ENCODE assay signal across 9 cellular contexts in genomic region chr19:19451429-19452240, GRCh38. TPM values are rescaled to one million over a fixed set of nuclear protein-coding genes. Genes with fewer than 3 reads are reported as not detected.
DNase-seq lines count a peak whose midpoint lies in the region; ATAC-seq and TF ChIP-seq lines count a peak whose summit lies in the region.
"Had no signal": no experiment of that assay in that cellular context is flagged by ENCODE, and none has a peak within 500 bp of the region (broad histone marks: within the 10 kb centered on the region; RNA-seq: fewer than 3 reads in every experiment).

No MANE protein-coding gene starts in this region.

- no peaks in the 10 kb centered on the region for H3K27me3 Mint-ChIP-seq in WTC11 (ENCODE audit: low read depth)

- H3K27ac ChIP-seq in BLaER1 treated with 17β-estradiol and CSF1 and Interleukin-3, amounts not matched to agents 10 nM and 100 nM, result peak overlapping the region in 7 of 11 experiments; percentile 4 to 52 (median 18); a peak in 7 of 22 replicates
- H3K27ac ChIP-seq in lower lobe of right lung, result peak overlapping the region; percentile 55
- H3K27ac ChIP-seq in vagina, result no peak overlapping the region

- no peak overlapping the region for H3K4me3 Mint-ChIP-seq in WTC11

- TF ChIP-seq POLR2A in vagina (IDR thresholded peaks at IDR 0.05), result no peak

- no peak overlapping the region for H3K4me3 ChIP-seq in BLaER1 treated with 17β-estradiol and CSF1 and Interleukin-3, amounts not matched to agents 10 nM and 100 nM
- no peak overlapping the region for H3K4me3 ChIP-seq in lower lobe of right lung
- H3K4me3 ChIP-seq in vagina, result no peak overlapping the region

- no peak for TF ChIP-seq CTCF in WTC11 (IDR thresholded peaks at IDR 0.05)
- TF ChIP-seq CTCF in lower lobe of right lung (IDR thresholded peaks at IDR 0.05), result no peak
- no peak for TF ChIP-seq CTCF in vagina (IDR thresholded peaks at IDR 0.05)

- no peaks in the 10 kb centered on the region for H3K36me3 Mint-ChIP-seq in WTC11

- peak overlapping the region; percentile 4 to 69 (median 48) for H3K4me2 ChIP-seq in BLaER1 treated with 17β-estradiol and CSF1 and Interleukin-3, amounts not matched to agents 10 nM and 100 nM

- H3K9me3 Mint-ChIP-seq in WTC11, result no peaks in the 10 kb centered on the region

- H4K20me1 ChIP-seq in BLaER1 treated with 17β-estradiol and CSF1 and Interleukin-3, amounts not matched to agents 10 nM and 100 nM, result peaks cover 92 to 100% (median 100%) of the 10 kb centered on the region in 11 experiments

- peaks cover 17 to 56% (median 46%) of the 10 kb centered on the region in 11 experiments; a peak in 21 of 22 replicates for H3K36me3 ChIP-seq in BLaER1 treated with 17β-estradiol and CSF1 and Interleukin-3, amounts not matched to agents 10 nM and 100 nM
- H3K36me3 ChIP-seq in lower lobe of right lung (peaks cover under 1% of the 10 kb centered on the region), vagina (no peaks in the 10 kb centered on the region)

- DNase-seq in WTC11 (ENCODE audit: low spot score), result no peak
- no peak for DNase-seq in lower lobe of right lung
- DNase-seq in NCI-H526 (lab: John Stamatoyannopoulos, UW), result no peak
- DNase-seq in NCI-H1436 (lab: John Stamatoyannopoulos, UW), result no peak
- DNase-seq in vagina (ENCODE audit: extremely low spot score in 2 of 2), result no peak
- DNase-seq: COR-L47 had no signal

- no peaks in the 10 kb centered on the region for H3K27me3 ChIP-seq in BLaER1 treated with 17β-estradiol and CSF1 and Interleukin-3, amounts not matched to agents 10 nM and 100 nM
- no peaks in the 10 kb centered on the region for H3K27me3 ChIP-seq in lower lobe of right lung (ENCODE audit: low read depth)
- no peaks in the 10 kb centered on the region for H3K27me3 ChIP-seq in vagina

- CTCF ChIA-PET in WTC11 (lab: Charles Lee), result no interaction called here

- intact Hi-C loops in lower lobe of right lung (cut with DNase I) (no loop called here), vagina (cut with DNase I) (no loop called here)

- peak overlapping the region in 3 of 11 experiments; percentile 23 to 39 (median 33); a peak in 4 of 22 replicates for H3K9ac ChIP-seq in BLaER1 treated with 17β-estradiol and CSF1 and Interleukin-3, amounts not matched to agents 10 nM and 100 nM

- peaks cover 34% of the 10 kb centered on the region for H3K4me1 Mint-ChIP-seq in WTC11

- H3K27ac Mint-ChIP-seq in WTC11, result peak overlapping the region; percentile 94

- ATAC-seq in GM19351 (IDR thresholded peaks at IDR 0.05; ENCODE audit: unreplicated experiment) (peak; percentile 69), WTC11 (no peak), lower lobe of right lung (peak; percentile 75 to 78), HG03460 (IDR thresholded peaks at IDR 0.05; ENCODE audit: unreplicated experiment) (no peak)

- peaks cover 68 to 93% (median 78%) of the 10 kb centered on the region in 10 experiments for H3K4me1 ChIP-seq in BLaER1 treated with 17β-estradiol and CSF1 and Interleukin-3, amounts not matched to agents 10 nM and 100 nM
- H3K4me1 ChIP-seq in lower lobe of right lung (peaks cover 52% of the 10 kb centered on the region), vagina (peaks cover 33% of the 10 kb centered on the region)

- POLR2A ChIA-PET in WTC11 (lab: Charles Lee), result interaction anchor here (1.2 kb wide), 1 partner anchor 24 kb away, joined by 4 read pairs; no protein-coding TSS in a partner anchor

- no peaks in the 10 kb centered on the region for H3K9me3 ChIP-seq in BLaER1 treated with 17β-estradiol and CSF1 and Interleukin-3, amounts not matched to agents 10 nM and 100 nM (replicated peaks in 1 of 11)
- H3K9me3 ChIP-seq in lower lobe of right lung, result no peaks in the 10 kb centered on the region
- H3K9me3 ChIP-seq in vagina, result no peaks in the 10 kb centered on the region

TF ChIP-seq in WTC11, 78 proteins besides CTCF, POLR2A, EP300 and RAD21 (continues in another document):
- TF ChIP-seq ATF3 (CRISPR knock-in tag; conservative IDR thresholded peaks at IDR 0.05) (no peak), GRHL2 (CRISPR knock-in tag; IDR thresholded peaks at IDR 0.05; ENCODE audit: insufficient replicate concordance, severe bottlenecking) (no peak), HMGXB4 (CRISPR knock-in tag; IDR thresholded peaks at IDR 0.05) (no peak), ETV6 (CRISPR knock-in tag; IDR thresholded peaks at IDR 0.05) (no peak), ZNF121 (CRISPR knock-in tag; IDR thresholded peaks at IDR 0.05) (no peak), E2F1 (CRISPR knock-in tag; IDR thresholded peaks at IDR 0.05) (no peak), OVOL2 (CRISPR knock-in tag; IDR thresholded peaks at IDR 0.05; ENCODE audit: borderline replicate concordance) (no peak), MAX (CRISPR knock-in tag; IDR thresholded peaks at IDR 0.05) (no peak), CREM (CRISPR knock-in tag; IDR thresholded peaks at IDR 0.05) (no peak), MXD4 (CRISPR knock-in tag; IDR thresholded peaks at IDR 0.05; ENCODE audit: borderline replicate concordance) (no peak), ATF2 (CRISPR knock-in tag; IDR thresholded peaks at IDR 0.05; ENCODE audit: borderline replicate concordance, low read depth) (no peak), TEAD4 (CRISPR knock-in tag; IDR thresholded peaks at IDR 0.05) (no peak), KAT7 (CRISPR knock-in tag; IDR thresholded peaks at IDR 0.05; ENCODE audit: borderline replicate concordance) (no peak), AR (CRISPR knock-in tag; IDR thresholded peaks at IDR 0.05) (no peak)

RNA-seq across cellular contexts. Expression of gene GATAD2A, which starts 46.2 kb away (rescaled TPM):
- 186 to 209 TPM (median 189 TPM) in 3 replicates for total RNA-seq in WTC11 (2021)
- 84.0 TPM for total RNA-seq in lower lobe of right lung
- total RNA-seq in vagina, result 49.6 TPM

Comparison
In these comparisons a context has a peak if more than half of its experiments do, and no peak if none do; other contexts are left out.
1. ATAC-seq: peak in GM19351 (single experiment) and lower lobe of right lung (2 of 2); none in WTC11 (single experiment) and HG03460 (single experiment).